9 cellular contexts compared by ENCODE assay signal in the genomic region with DNA sequence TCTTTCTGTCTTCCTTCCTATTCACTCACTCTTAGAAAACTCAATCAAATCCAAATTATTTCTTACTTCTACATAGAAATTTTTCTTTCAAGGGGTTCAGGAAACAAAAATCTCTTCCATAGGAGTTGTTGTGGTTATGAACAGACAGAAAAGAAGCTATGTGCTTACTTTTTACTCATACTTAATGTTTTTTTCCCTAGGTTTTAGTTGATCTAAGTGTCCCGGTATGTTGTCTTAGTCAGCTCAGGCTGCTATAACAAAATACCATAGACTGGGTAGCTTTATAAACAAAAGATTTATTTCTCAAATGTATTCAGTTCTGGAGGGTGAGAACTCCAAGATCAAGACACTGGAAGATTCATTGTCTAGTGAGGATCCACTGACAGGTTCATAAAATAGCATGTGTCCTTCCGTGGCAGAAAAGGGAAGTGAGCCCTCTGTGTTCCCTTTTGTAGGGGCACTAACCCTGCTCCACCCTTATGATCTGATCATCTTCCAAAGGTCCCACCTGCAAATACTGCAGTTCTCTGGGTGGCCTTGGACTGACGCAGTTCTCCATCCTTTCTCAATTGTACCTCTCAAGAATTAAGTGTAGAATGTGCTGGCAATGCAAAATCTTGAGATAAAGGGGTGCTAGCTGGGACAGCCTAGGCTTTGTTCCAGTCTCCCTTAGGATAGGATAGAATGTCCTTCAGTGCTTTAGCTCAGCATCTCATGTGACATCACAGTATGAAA. TPM values are rescaled to one million over a fixed set of nuclear protein-coding genes. Genes with fewer than 3 reads are reported as not detected.
DNase-seq lines count a peak whose midpoint lies in the region; ATAC-seq and TF ChIP-seq lines count a peak whose summit lies in the region.
"Had no signal": no experiment of that assay in that cellular context is flagged by ENCODE, and none has a peak within 500 bp of the region (broad histone marks: within the 10 kb centered on the region; RNA-seq: fewer than 3 reads in every experiment).

No MANE protein-coding gene starts in this region.

- H3K4me3 Mint-ChIP-seq in endodermal cell (no peak overlapping the region), mesothelial cell of epicardium (no peak overlapping the region)

- H3K4me1 ChIP-seq in osteoblast (ENCODE audit: insufficient read depth, low read length) (peaks cover 3% of the 10 kb centered on the region), spleen (peaks cover 0 to 27% (median 10%) of the 10 kb centered on the region in 6 donors), endodermal cell (ENCODE audit: control insufficient read depth, insufficient read depth, low read length) (no peaks in the 10 kb centered on the region)

- H3K27me3 ChIP-seq in osteoblast (ENCODE audit: insufficient read depth, low read length) (no peaks in the 10 kb centered on the region), spleen (replicated peaks in 1 of 7) (no peaks in the 10 kb centered on the region), endodermal cell (ENCODE audit: control insufficient read depth, insufficient read depth, low read length, poor library complexity, severe bottlenecking) (no peaks in the 10 kb centered on the region)

- H3K27ac Mint-ChIP-seq in endodermal cell (no peak overlapping the region), mesothelial cell of epicardium (no peak overlapping the region)

- peaks cover 5% of the 10 kb centered on the region for H3K4me1 Mint-ChIP-seq in endodermal cell
- no peaks in the 10 kb centered on the region for H3K4me1 Mint-ChIP-seq in mesothelial cell of epicardium

- no peaks in the 10 kb centered on the region for H3K9me3 Mint-ChIP-seq in endodermal cell
- peaks cover 16% of the 10 kb centered on the region for H3K9me3 Mint-ChIP-seq in mesothelial cell of epicardium

- peak; percentile 47 for DNase-seq in NAMALWA (ENCODE audit: low spot score)
- no peak for DNase-seq in osteoblast (ENCODE audit: insufficient read length, low spot score, missing footprints)
- DNase-seq in spleen: no peak
- no peak for DNase-seq in SW 1271 (lab: John Stamatoyannopoulos, UW)
- no peak for DNase-seq in endodermal cell
- no peak for DNase-seq in mesothelial cell of epicardium (ENCODE audit: low spot score in 2 of 2, unreplicated experiment in 2 of 2)
- DNase-seq: NCI-H1436 had no signal

- ATAC-seq in GM19372 (IDR thresholded peaks at IDR 0.05; ENCODE audit: low read depth, unreplicated experiment) (peak; percentile 72), HG02884 (IDR thresholded peaks at IDR 0.05; ENCODE audit: unreplicated experiment) (peak; percentile 71)

- peak overlapping the region; percentile 3 for H3K27ac ChIP-seq in osteoblast (ENCODE audit: low read depth, low read length)
- H3K27ac ChIP-seq in spleen: no peak overlapping the region
- no peak overlapping the region for H3K27ac ChIP-seq in endodermal cell (ENCODE audit: low read depth, low read length)

- H3K9me3 ChIP-seq in osteoblast (ENCODE audit: low read depth, low read length): peaks cover 3% of the 10 kb centered on the region
- no peaks in the 10 kb centered on the region for H3K9me3 ChIP-seq in spleen
- H3K9me3 ChIP-seq in endodermal cell (ENCODE audit: control insufficient read depth, low read length): peaks cover 5% of the 10 kb centered on the region

- H4K20me1 ChIP-seq in osteoblast (ENCODE audit: insufficient read depth, low read length): no peaks in the 10 kb centered on the region

- no peak for TF ChIP-seq POLR2A in spleen (IDR thresholded peaks at IDR 0.05)

- H2AFZ ChIP-seq in osteoblast (ENCODE audit: low read length): no peak overlapping the region

- no peak for TF ChIP-seq CTCF in osteoblast (IDR thresholded peaks at IDR 0.05; ENCODE audit: extremely low read depth, low read depth, low read length)
- no peak for TF ChIP-seq CTCF in spleen (IDR thresholded peaks at IDR 0.05 in 8 of 11, conservative IDR thresholded peaks at IDR 0.05 in 3 of 11)
- no peak for TF ChIP-seq CTCF in endodermal cell (conservative IDR thresholded peaks at IDR 0.05)
- no peak for TF ChIP-seq CTCF in mesothelial cell of epicardium (IDR thresholded peaks at IDR 0.05; ENCODE audit: unreplicated experiment)

- H3K27me3 Mint-ChIP-seq in endodermal cell (ENCODE audit: insufficient read depth) (no peaks in the 10 kb centered on the region), mesothelial cell of epicardium (ENCODE audit: low read depth) (no peaks in the 10 kb centered on the region)

- H3K36me3 ChIP-seq in osteoblast (ENCODE audit: insufficient read depth, low read length) (no peaks in the 10 kb centered on the region), spleen (no peaks in the 10 kb centered on the region), endodermal cell (ENCODE audit: control insufficient read depth, insufficient read depth, low read length) (no peaks in the 10 kb centered on the region)

- H3K9ac ChIP-seq in endodermal cell (ENCODE audit: extremely low read depth, low read length, poor library complexity, severe bottlenecking): no peak overlapping the region

- no peak overlapping the region for H3K4me2 ChIP-seq in osteoblast (ENCODE audit: insufficient read depth, low read length)

- intact Hi-C loops in spleen (cut with DNase I; ENCODE audit: low total_unique reads): no loop called here

- no peaks in the 10 kb centered on the region for H3K79me2 ChIP-seq in osteoblast (ENCODE audit: insufficient read depth, low read length)

- H3K4me3 ChIP-seq in osteoblast (ENCODE audit: insufficient read depth, low read length) (no peak overlapping the region), spleen (no peak overlapping the region), endodermal cell (ENCODE audit: low read length) (no peak overlapping the region)

- H3K36me3 Mint-ChIP-seq in endodermal cell (ENCODE audit: low read depth) (no peaks in the 10 kb centered on the region), mesothelial cell of epicardium (no peaks in the 10 kb centered on the region)

- WGBS in spleen, 5 donors: 47 to 62% (median 57%) methylated on average over 3 of the region's 3 CpGs
- WGBS in endodermal cell (ENCODE audit: insufficient coverage in 1 of 2, insufficient read length in 1 of 2), 2 experiments: 83 to 99% methylated on average over 1 to 3 of the region's 3 CpGs

RNA-seq across cellular contexts. Expression of a gene that starts 14.4 kb away (rescaled TPM):
- 22.1 and 25.0 TPM in 2 replicates for total RNA-seq in osteoblast
- total RNA-seq in spleen: 10 to 100 TPM; 22.1 to 25.4 (median 24.6) TPM
- 10 to 100 TPM in 1 of 3 donors, 1 to 10 TPM in 2; 7.4 to 10.3 (median 9.0) TPM for polyA plus RNA-seq in spleen
- 10 to 100 TPM; 27.3 to 33.3 TPM for total RNA-seq in endodermal cell
- polyA plus RNA-seq in endodermal cell (2013, experiment 1 of 2): 16.1 TPM
- polyA plus RNA-seq in endodermal cell (2013, experiment 2 of 2): 14.0 TPM
- total RNA-seq in mesothelial cell of epicardium: 22.9 to 25.3 TPM (median 24.9 TPM) in 3 replicates
